In genomic region chr3:184772667-184773272, GRCh38 we compare ENCODE assay signal across 2 cellular contexts.
TF ChIP-seq lines count a peak whose summit lies in the region.

No MANE protein-coding gene starts in this region.

TF ChIP-seq in IMR-90, 13 proteins besides CTCF, POLR2A, EP300 and RAD21:
- TF ChIP-seq CHD1 (IDR thresholded peaks at IDR 0.05; ENCODE audit: low read depth, low read length) (no peak), SMC3 (IDR thresholded peaks at IDR 0.05; ENCODE audit: low read depth, low read length) (no peak), USF2 (IDR thresholded peaks at IDR 0.05; ENCODE audit: low read depth, low read length) (no peak)

TF ChIP-seq in WTC11, 78 proteins besides CTCF, POLR2A, EP300 and RAD21:
- no peak for TF ChIP-seq ZNF317 (CRISPR knock-in tag; IDR thresholded peaks at IDR 0.05; ENCODE audit: borderline replicate concordance, low read depth)
- TF ChIP-seq, protein P1, sequence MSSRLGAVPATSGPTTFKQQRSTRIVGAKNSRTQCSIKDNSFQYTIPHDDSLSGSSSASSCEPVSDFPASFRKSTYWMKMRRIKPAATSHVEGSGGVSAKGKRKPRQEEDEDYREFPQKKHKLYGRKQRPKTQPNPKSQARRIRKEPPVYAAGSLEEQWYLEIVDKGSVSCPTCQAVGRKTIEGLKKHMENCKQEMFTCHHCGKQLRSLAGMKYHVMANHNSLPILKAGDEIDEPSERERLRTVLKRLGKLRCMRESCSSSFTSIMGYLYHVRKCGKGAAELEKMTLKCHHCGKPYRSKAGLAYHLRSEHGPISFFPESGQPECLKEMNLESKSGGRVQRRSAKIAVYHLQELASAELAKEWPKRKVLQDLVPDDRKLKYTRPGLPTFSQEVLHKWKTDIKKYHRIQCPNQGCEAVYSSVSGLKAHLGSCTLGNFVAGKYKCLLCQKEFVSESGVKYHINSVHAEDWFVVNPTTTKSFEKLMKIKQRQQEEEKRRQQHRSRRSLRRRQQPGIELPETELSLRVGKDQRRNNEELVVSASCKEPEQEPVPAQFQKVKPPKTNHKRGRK (CRISPR knock-in tag; IDR thresholded peaks at IDR 0.05; ENCODE audit: borderline replicate concordance): 0 out of 2 replicates have a peak, but pooled peaks have one; percentile 72
